In the genomic region with DNA sequence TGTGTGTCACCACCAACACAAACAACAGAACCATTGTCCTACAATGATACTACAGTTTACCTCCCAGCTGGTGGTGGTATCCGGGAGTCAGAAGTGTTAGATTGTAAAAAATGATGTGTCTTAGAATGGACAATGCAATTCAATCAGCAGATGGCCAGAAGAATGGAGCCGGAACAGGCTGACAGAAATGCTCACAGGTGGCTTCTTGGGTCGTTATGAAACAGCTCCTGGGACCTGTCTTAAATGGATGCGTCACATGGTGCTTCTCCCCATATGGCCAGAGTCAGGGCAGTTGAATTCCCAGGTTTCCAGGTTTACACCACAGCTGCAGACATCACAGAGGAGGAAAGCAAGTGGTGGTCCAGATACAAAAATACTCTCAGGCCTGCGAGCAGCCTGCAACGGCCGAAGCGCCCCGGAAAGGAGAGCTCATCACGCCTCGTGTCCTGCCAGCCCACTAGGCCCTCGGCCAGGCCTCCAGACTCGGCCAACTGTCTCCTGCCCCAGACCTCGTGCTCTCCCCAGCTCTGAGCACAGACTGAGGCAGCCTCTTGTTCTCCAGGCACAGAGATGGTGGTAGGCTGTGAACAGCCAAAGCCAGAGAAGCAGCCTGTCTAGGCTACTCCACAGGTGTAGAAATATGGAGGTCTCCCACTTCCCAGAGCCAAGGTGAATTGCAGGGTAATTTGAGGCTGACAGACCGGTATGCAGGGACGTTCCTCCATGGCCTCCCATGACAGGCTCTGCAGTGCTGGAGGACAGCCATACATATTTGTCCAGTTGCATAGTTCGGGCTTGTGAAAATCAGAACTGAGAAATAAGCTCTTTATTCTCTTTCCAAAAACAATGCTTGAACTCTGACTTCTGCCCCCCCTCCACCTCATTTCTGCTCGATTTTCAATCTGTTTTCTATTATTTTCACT, we compare ENCODE assay signal across 14 cellular contexts.
A peak's percentile ranks its signal among the peaks of the same experiment; 100 is the strongest.
DNase-seq lines count a peak whose midpoint lies in the region; ATAC-seq and TF ChIP-seq lines count a peak whose summit lies in the region.
"Had no signal": no experiment of that assay in that cellular context is flagged by ENCODE, and none has a peak within 500 bp of the region (broad histone marks: within the 10 kb centered on the region; RNA-seq: fewer than 3 reads in every experiment).

No MANE protein-coding gene starts in this region.

- 44% methylated on average over 8 of the region's 18 CpGs for WGBS in esophagus muscularis mucosa

- no peak overlapping the region for H3K4me3 ChIP-seq in esophagus muscularis mucosa
- H3K4me3 ChIP-seq in upper lobe of right lung: no peak overlapping the region
- H3K4me3 ChIP-seq: SJSA1 had no signal

- ATAC-seq in upper lobe of right lung: peak; percentile 49
- ATAC-seq: activated CD4-positive, CD25-positive, alpha-beta regulatory T cell treated with anti-CD3 and anti-CD28 coated beads, Interleukin-2, amount 50 U/mL, for 24 hours had no signal

- H3K4me1 ChIP-seq in esophagus muscularis mucosa (peaks cover 11 to 20% (median 17%) of the 10 kb centered on the region in 4 donors), upper lobe of right lung (peaks cover 8% of the 10 kb centered on the region)
- H3K4me1 ChIP-seq: SJSA1 had no signal

- H3K27me3 Mint-ChIP-seq in activated CD4-positive, alpha-beta T cell treated with anti-CD3 and anti-CD28 coated beads, Interleukin-2, amount 10 ng/mL, durations not matched to agents 24 days and 14 days: peaks cover 37% of the 10 kb centered on the region
- H3K27me3 Mint-ChIP-seq: progenitor cell of endocrine pancreas had no signal

- H3K4me3 Mint-ChIP-seq in activated CD4-positive, alpha-beta T cell treated with anti-CD3 and anti-CD28 coated beads, Interleukin-2, amount 10 ng/mL, durations not matched to agents 24 days and 14 days: no peak overlapping the region
- H3K4me3 Mint-ChIP-seq: activated T-helper 17 cell treated with anti-CD3 and anti-CD28 coated beads, Interleukin-2, amount 50 U/mL, for 72 hours had no signal

- DNase-seq in SK-MEL-5 (ENCODE audit: low read depth, low spot score) (peak; percentile 40), esophagus muscularis mucosa (ENCODE audit: extremely low spot score) (no peak), medulla oblongata (ENCODE audit: extremely low spot score) (peak; percentile 69), upper lobe of right lung (no peak), NCI-H128 (lab: John Stamatoyannopoulos, UW; ENCODE audit: unreplicated experiment) (no peak)
- no peak for DNase-seq in activated CD4-positive, alpha-beta T cell treated with anti-CD3 and anti-CD28 coated beads, Interleukin-2, amount 10 ng/mL, durations not matched to agents 24 days and 14 days
- no peak for DNase-seq in activated T-cell treated with anti-CD3 and anti-CD28 coated beads, Interleukin-2, amount 50 U/mL, for 1 hour
- DNase-seq: Calu3, NCI-H1417 treated with DMSO at 0.1 percent for 48 hours, NCI-H82 had no signal

- H3K27ac Mint-ChIP-seq in activated CD4-positive, alpha-beta T cell treated with anti-CD3 and anti-CD28 coated beads, Interleukin-2, amount 10 ng/mL, durations not matched to agents 24 days and 14 days: no peak overlapping the region
- H3K27ac Mint-ChIP-seq: progenitor cell of endocrine pancreas had no signal

- H3K4me1 Mint-ChIP-seq in activated CD4-positive, alpha-beta T cell treated with anti-CD3 and anti-CD28 coated beads, Interleukin-2, amount 10 ng/mL, durations not matched to agents 24 days and 14 days: peaks cover 5% of the 10 kb centered on the region

- TF ChIP-seq CTCF in esophagus muscularis mucosa (IDR thresholded peaks at IDR 0.05) (no peak), upper lobe of right lung (IDR thresholded peaks at IDR 0.05) (no peak)

- no peaks in the 10 kb centered on the region for H3K36me3 Mint-ChIP-seq in activated CD4-positive, alpha-beta T cell treated with anti-CD3 and anti-CD28 coated beads, Interleukin-2, amount 10 ng/mL, durations not matched to agents 24 days and 14 days (ENCODE audit: low read depth)

- intact Hi-C loops in esophagus muscularis mucosa (cut with DNase I): no loop called here
- intact Hi-C loops in upper lobe of right lung (cut with DNase I): no loop called here
- intact Hi-C loops in activated CD4-positive, alpha-beta T cell treated with anti-CD3 and anti-CD28 coated beads, Interleukin-2, amount 10 ng/mL, durations not matched to agents 24 days and 14 days (cut with micrococcal nuclease): no loop called here

- no peak for TF ChIP-seq EP300 in esophagus muscularis mucosa (IDR thresholded peaks at IDR 0.05)

- peak overlapping the region; percentile 18 to 62 (median 39) for H3K27ac ChIP-seq in esophagus muscularis mucosa (replicated peaks in 1 of 4)
- H3K27ac ChIP-seq in upper lobe of right lung: no peak overlapping the region
- H3K27ac ChIP-seq: SJSA1 had no signal

- no peaks in the 10 kb centered on the region for H3K36me3 ChIP-seq in esophagus muscularis mucosa
- H3K36me3 ChIP-seq in upper lobe of right lung: no peaks in the 10 kb centered on the region
- H3K36me3 ChIP-seq: SJSA1 had no signal

- in situ Hi-C loops in SK-MEL-5 (cut with HindIII; ENCODE audit: low pct_unique_long_range_greater_than_20kb, low sequenced_read_pairs): no loop called here

- peaks cover 7% of the 10 kb centered on the region for H3K9me3 Mint-ChIP-seq in activated CD4-positive, alpha-beta T cell treated with anti-CD3 and anti-CD28 coated beads, Interleukin-2, amount 10 ng/mL, durations not matched to agents 24 days and 14 days

- H3K27me3 ChIP-seq in esophagus muscularis mucosa: no peaks in the 10 kb centered on the region
- H3K27me3 ChIP-seq in upper lobe of right lung: no peaks in the 10 kb centered on the region
- H3K27me3 ChIP-seq: SJSA1 had no signal

- no peak for TF ChIP-seq POLR2A in esophagus muscularis mucosa (IDR thresholded peaks at IDR 0.05; ENCODE audit: low read depth)

- H3K9me3 ChIP-seq in esophagus muscularis mucosa: no peaks in the 10 kb centered on the region
- no peaks in the 10 kb centered on the region for H3K9me3 ChIP-seq in upper lobe of right lung
- H3K9me3 ChIP-seq: SJSA1 had no signal

Comparison
In these comparisons a context has a peak if more than half of its experiments do, and no peak if none do; other contexts are left out.
1. DNase-seq: peak in SK-MEL-5 (single experiment) and medulla oblongata (single experiment); none in esophagus muscularis mucosa (single experiment), upper lobe of right lung (single experiment), NCI-H128 (single experiment), activated CD4-positive, alpha-beta T cell treated with anti-CD3 and anti-CD28 coated beads, Interleukin-2, amount 10 ng/mL, durations not matched to agents 24 days and 14 days (single experiment) and activated T-cell treated with anti-CD3 and anti-CD28 coated beads, Interleukin-2, amount 50 U/mL, for 1 hour (single experiment).